Comparison of ENCODE assay signal across 11 cellular contexts in genomic region chr3:151290673-151291072, GRCh38. TPM values are rescaled to one million over a fixed set of nuclear protein-coding genes. Genes with fewer than 3 reads are reported as not detected.
DNase-seq lines count a peak whose midpoint lies in the region; ATAC-seq and TF ChIP-seq lines count a peak whose summit lies in the region.
"Had no signal": no experiment of that assay in that cellular context is flagged by ENCODE, and none has a peak within 500 bp of the region (broad histone marks: within the 10 kb centered on the region; RNA-seq: fewer than 3 reads in every experiment).

No MANE protein-coding gene starts in this region.

- no peaks in the 10 kb centered on the region for H3K27me3 ChIP-seq in Panc1 (ENCODE audit: control insufficient read depth, insufficient read depth, low read length)
- H3K27me3 ChIP-seq in CD4-positive, alpha-beta T cell (ENCODE audit: control insufficient read depth, insufficient read depth, low read length) = no peaks in the 10 kb centered on the region

- H3K27ac Mint-ChIP-seq in CD4-positive, alpha-beta T cell = no peak overlapping the region

- intact Hi-C loops in Panc1 (cut with micrococcal nuclease; ENCODE audit: unreplicated experiment) = loop anchor here (5.0 kb wide), 2 partner anchors 37 to 547 kb away; partner anchors contain the start of gene P2RY13
- intact Hi-C loops in CD4-positive, alpha-beta T cell (cut with DNase I, micrococcal nuclease) = no loop called here

- H3K36me3 Mint-ChIP-seq in CD4-positive, alpha-beta T cell (ENCODE audit: low read depth) = no peaks in the 10 kb centered on the region

- H3K27me3 Mint-ChIP-seq in CD4-positive, alpha-beta T cell = peaks cover 9% of the 10 kb centered on the region

- ATAC-seq in Panc1 = no peak
- ATAC-seq in CD4-positive, alpha-beta T cell (ENCODE audit: poor library complexity) = no peak
- ATAC-seq in GM18873 (IDR thresholded peaks at IDR 0.05; ENCODE audit: low FRiP score, unreplicated experiment) = no peak

- H3K4me3 ChIP-seq in Panc1 (ENCODE audit: low read depth in 2 of 2, low read length in 2 of 2) = no peak overlapping the region
- H3K4me3 ChIP-seq in fibroblast of villous mesenchyme (ENCODE audit: low read depth, low read length) = no peak overlapping the region

- no peak overlapping the region for H3K4me3 Mint-ChIP-seq in CD4-positive, alpha-beta T cell

- POLR2A ChIA-PET in Panc1 (lab: Charles Lee) = no interaction called here
- POLR2A ChIA-PET in CD4-positive, alpha-beta T cell (lab: Charles Lee) = no interaction called here

- DNase-seq in GM13977 (ENCODE audit: low spot score) (peak; percentile 8), Panc1 (ENCODE audit: low read depth, low spot score) (no peak), fibroblast of villous mesenchyme (ENCODE audit: low read depth) (peak; percentile 59), NCI-H1105 treated with DMSO at 0.1 percent for 48 hours (lab: John Stamatoyannopoulos, UW) (no peak), NCI-H510A treated with DMSO at 0.1 percent for 48 hours (lab: John Stamatoyannopoulos, UW) (no peak)
- DNase-seq in CD4-positive, alpha-beta T cell = no peak
- DNase-seq: GF-D8; stimulated activated CD4-positive, alpha-beta T cell treated with anti-CD3 and anti-CD28 coated beads, Interleukin-15, amount 100 ng/mL, for 24 hours had no signal

- H3K36me3 ChIP-seq in Panc1 (ENCODE audit: control insufficient read depth, insufficient read depth, low read length) = no peaks in the 10 kb centered on the region

- in situ Hi-C loops in GM13977 (cut with MboI; ENCODE audit: low pct_unique_long_range_greater_than_20kb, low sequenced_read_pairs, unreplicated experiment) (no loop called here), Panc1 (cut with HindIII; ENCODE audit: low pct_unique_long_range_greater_than_20kb, low sequenced_read_pairs) (no loop called here)

- CTCF ChIA-PET in Panc1 (lab: Charles Lee) = no interaction called here
- CTCF ChIA-PET in CD4-positive, alpha-beta T cell (lab: Charles Lee) = no interaction called here

- BruUV-seq in Panc1 (replicated peaks; lab: Mats Ljungman, UMichigan) = no TSS peak

- no peaks in the 10 kb centered on the region for H3K4me1 Mint-ChIP-seq in CD4-positive, alpha-beta T cell (ENCODE audit: low read depth)

- peak; percentile 16; the same call in 1 of the 2 replicates for TF ChIP-seq CTCF in 22Rv1 (IDR thresholded peaks at IDR 0.05)
- peak; percentile 36 for TF ChIP-seq CTCF in GM13977 (IDR thresholded peaks at IDR 0.05; ENCODE audit: extremely low read depth, insufficient read depth, missing control alignments)
- peak; percentile 58; the same call in 1 of the 2 replicates for TF ChIP-seq CTCF in Panc1 (IDR thresholded peaks at IDR 0.05)
- peak; percentile 64 for TF ChIP-seq CTCF in fibroblast of villous mesenchyme (IDR thresholded peaks at IDR 0.05; ENCODE audit: insufficient read depth, low read depth, low read length)
- no peak for TF ChIP-seq CTCF in CD4-positive, alpha-beta T cell (IDR thresholded peaks at IDR 0.05)

- H3K27ac ChIP-seq in 22Rv1 (no peak overlapping the region), Panc1 (ENCODE audit: low read length) (no peak overlapping the region)
- H3K27ac ChIP-seq in CD4-positive, alpha-beta T cell (ENCODE audit: low read depth, low read length) = no peak overlapping the region

- H3K9me3 Mint-ChIP-seq in CD4-positive, alpha-beta T cell = no peaks in the 10 kb centered on the region

- H3K4me1 ChIP-seq in Panc1 (ENCODE audit: control insufficient read depth, insufficient read depth, low read length) = no peaks in the 10 kb centered on the region

- no peaks in the 10 kb centered on the region for H3K9me3 ChIP-seq in Panc1 (ENCODE audit: control insufficient read depth, insufficient read depth, low read depth, low read length)
- no peaks in the 10 kb centered on the region for H3K9me3 ChIP-seq in CD4-positive, alpha-beta T cell (ENCODE audit: control insufficient read depth, low read length)

RNA-seq across cellular contexts. Expression of gene P2RY14, which starts 12.3 kb away (rescaled TPM):
- total RNA-seq in Panc1 (2021; ENCODE audit: unreplicated experiment) (not detected), fibroblast of villous mesenchyme (not detected in 2 replicates)
- polyA plus RNA-seq in Panc1 (2012; ENCODE audit: insufficient read length) = not detected
- under 1 TPM in 1 of 2 experiments, not detected in 1; 0.22 TPM for total RNA-seq in CD4-positive, alpha-beta T cell
- total RNA-seq: endothelial cell of umbilical vein had no signal
- polyA plus RNA-seq: endothelial cell of umbilical vein had no signal

RNA-seq across cellular contexts. Expression of gene GPR87, which starts 25.9 kb away (rescaled TPM):
- not detected for total RNA-seq in Panc1 (2021; ENCODE audit: unreplicated experiment)
- not detected for polyA plus RNA-seq in Panc1 (2012; ENCODE audit: insufficient read length)
- total RNA-seq in fibroblast of villous mesenchyme = 0.43 TPM in 1 of 2 replicates, not detected in the other
- total RNA-seq in CD4-positive, alpha-beta T cell = not detected
- total RNA-seq: endothelial cell of umbilical vein had no signal
- polyA plus RNA-seq: endothelial cell of umbilical vein had no signal

RNA-seq across cellular contexts. Expression of gene P2RY13, which starts 38.7 kb away (rescaled TPM):
- total RNA-seq in Panc1 (2021; ENCODE audit: unreplicated experiment) (not detected), fibroblast of villous mesenchyme (not detected in 2 replicates)
- not detected for polyA plus RNA-seq in Panc1 (2012; ENCODE audit: insufficient read length)
- total RNA-seq in CD4-positive, alpha-beta T cell = under 1 TPM in 1 of 2 experiments, not detected in 1; 0.08 TPM
- total RNA-seq: endothelial cell of umbilical vein had no signal
- polyA plus RNA-seq: endothelial cell of umbilical vein had no signal

Comparison
In these comparisons a context has a peak if more than half of its experiments do, and no peak if none do; other contexts are left out.
1. DNase-seq: peak in GM13977 (single experiment) and fibroblast of villous mesenchyme (single experiment); none in Panc1 (single experiment), NCI-H1105 treated with DMSO at 0.1 percent for 48 hours (single experiment), CD4-positive, alpha-beta T cell (0 of 10) and NCI-H510A treated with DMSO at 0.1 percent for 48 hours (single experiment).